In genomic region chr20:57083072-57083471, GRCh38 we compare ENCODE assay signal across 20 cellular contexts.
"Had no signal": no experiment of that assay in that cellular context is flagged by ENCODE, and none has a peak within 500 bp of the region (broad histone marks: within the 10 kb centered on the region; RNA-seq: fewer than 3 reads in every experiment).

No MANE protein-coding gene starts in this region.

- H3K27me3 ChIP-seq: ovary had no signal

- H3K27ac ChIP-seq: coronary artery, heart left ventricle, ovary had no signal

- H3K27ac Mint-ChIP-seq: endodermal cell; naive thymus-derived CD4-positive, alpha-beta T cell; progenitor cell of endocrine pancreas had no signal

- DNase-seq: effector CD4-positive, alpha-beta T cell; endodermal cell; erythroblast; foreskin melanocyte; heart left ventricle; hypothalamus; mammary epithelial cell; naive thymus-derived CD4-positive, alpha-beta T cell; nucleus accumbens; ovary; right cardiac atrium; stimulated activated CD4-positive, alpha-beta T cell treated with anti-CD3 and anti-CD28 coated beads, Interleukin-2, amount 100 ng/mL, for 48 hours; stimulated activated naive CD4-positive, alpha-beta T cell treated with Interleukin-2 at 50 U/mL for 16 hours; trophoblast cell had no signal

- ATAC-seq: left lobe of liver; naive thymus-derived CD4-positive, alpha-beta T cell had no signal

- H3K4me3 ChIP-seq: coronary artery, heart left ventricle, ovary, smooth muscle cell had no signal

- H3K4me1 Mint-ChIP-seq: endodermal cell; naive thymus-derived CD4-positive, alpha-beta T cell had no signal

- H3K36me3 ChIP-seq: heart left ventricle, ovary had no signal

- H3K4me3 Mint-ChIP-seq: endodermal cell; naive thymus-derived CD4-positive, alpha-beta T cell had no signal

- H3K4me2 ChIP-seq: smooth muscle cell had no signal

- FAIRE-seq: endothelial cell of umbilical vein, islet of Langerhans had no signal

- H3K4me1 ChIP-seq: heart left ventricle had no signal
